ENCODE assay signal across 8 cellular contexts in genomic region chr17:78359216-78359935, GRCh38.
DNase-seq lines count a peak whose midpoint lies in the region; ATAC-seq and TF ChIP-seq lines count a peak whose summit lies in the region.

No MANE protein-coding gene starts in this region.

- peaks cover 5% of the 10 kb centered on the region; the same call in 1 of the 2 replicates for H3F3A ChIP-seq in Loucy (ENCODE audit: low read depth)

- no peak for TF ChIP-seq CTCF in GM12864 (IDR thresholded peaks at IDR 0.05; ENCODE audit: low read depth, low read length, missing control alignments)
- TF ChIP-seq CTCF in Loucy (conservative IDR thresholded peaks at IDR 0.05; ENCODE audit: low read length), result no peak

- peak; percentile 33 for ATAC-seq in stimulated activated effector memory CD8-positive, alpha-beta T cell treated with anti-CD3 and anti-CD28 coated beads, Interleukin-12 subunit alpha, Interleukin-12 subunit beta, amount 100 ng/mL, for 72 hours
- ATAC-seq in GM19328 (IDR thresholded peaks at IDR 0.05; ENCODE audit: unreplicated experiment) (no peak), GM18519 (IDR thresholded peaks at IDR 0.05; ENCODE audit: low FRiP score, unreplicated experiment) (no peak)

- H2AFZ ChIP-seq in Loucy (ENCODE audit: low read length), result peak overlapping the region; percentile 67; the same call in 1 of the 2 replicates

- H3K9me3 ChIP-seq in Loucy (ENCODE audit: insufficient read depth, low read depth, low read length), result no peaks in the 10 kb centered on the region

- H3K9me3 Mint-ChIP-seq in stimulated activated effector memory CD8-positive, alpha-beta T cell treated with anti-CD3 and anti-CD28 coated beads, Interleukin-12 subunit alpha, Interleukin-12 subunit beta, amount 100 ng/mL, for 72 hours, result no peaks in the 10 kb centered on the region

- peaks cover 9% of the 10 kb centered on the region for H3K27me3 ChIP-seq in Loucy (ENCODE audit: insufficient read depth, low read length, poor library complexity, severe bottlenecking)

- H3K9ac ChIP-seq in Loucy (ENCODE audit: low read depth, low read length, poor library complexity, severe bottlenecking), result no peak overlapping the region

- H4K20me1 ChIP-seq in Loucy (ENCODE audit: insufficient read depth, low read length, poor library complexity, severe bottlenecking), result no peaks in the 10 kb centered on the region

- peaks cover 28% of the 10 kb centered on the region for H3K4me1 ChIP-seq in Loucy (ENCODE audit: insufficient read depth, low read length, poor library complexity, severe bottlenecking)

- DNase-seq in GM12864 (ENCODE audit: low read depth) (no peak), astrocyte of the hippocampus (ENCODE audit: low read depth, low spot score) (peak; percentile 76), iris pigment epithelial cell (ENCODE audit: low read depth) (peak; percentile 54), AML-193 (lab: John Stamatoyannopoulos, UW) (no peak)
- peak in 1 of 2 donors; percentile 84 for DNase-seq in stimulated activated effector memory CD8-positive, alpha-beta T cell treated with anti-CD3 and anti-CD28 coated beads, Interleukin-12 subunit alpha, Interleukin-12 subunit beta, amount 100 ng/mL, for 72 hours (ENCODE audit: low spot score in 2 of 2)

- peak overlapping the region; percentile 98 for H3K4me2 ChIP-seq in Loucy (ENCODE audit: low read depth, low read length, poor library complexity, severe bottlenecking)

- peak overlapping the region; percentile 93 for H3K27ac Mint-ChIP-seq in stimulated activated effector memory CD8-positive, alpha-beta T cell treated with anti-CD3 and anti-CD28 coated beads, Interleukin-12 subunit alpha, Interleukin-12 subunit beta, amount 100 ng/mL, for 72 hours

- H3K4me3 ChIP-seq in GM12864 (ENCODE audit: low read depth, low read length), result peak overlapping the region; percentile 69
- H3K4me3 ChIP-seq in Loucy (ENCODE audit: low read length, poor library complexity, severe bottlenecking), result peak overlapping the region; percentile 80

- H3K36me3 ChIP-seq in Loucy (ENCODE audit: insufficient read depth, low read length), result no peaks in the 10 kb centered on the region

- H3K36me3 Mint-ChIP-seq in stimulated activated effector memory CD8-positive, alpha-beta T cell treated with anti-CD3 and anti-CD28 coated beads, Interleukin-12 subunit alpha, Interleukin-12 subunit beta, amount 100 ng/mL, for 72 hours, result peaks cover 55% of the 10 kb centered on the region

- peak overlapping the region; percentile 79 for H3K4me3 Mint-ChIP-seq in stimulated activated effector memory CD8-positive, alpha-beta T cell treated with anti-CD3 and anti-CD28 coated beads, Interleukin-12 subunit alpha, Interleukin-12 subunit beta, amount 100 ng/mL, for 72 hours

- H3K9me2 ChIP-seq in Loucy (replicated peaks; ENCODE audit: low read depth, low read length), result no peaks in the 10 kb centered on the region

- H3K79me2 ChIP-seq in Loucy (ENCODE audit: insufficient read depth, low read length), result no peaks in the 10 kb centered on the region

- H3K4me1 Mint-ChIP-seq in stimulated activated effector memory CD8-positive, alpha-beta T cell treated with anti-CD3 and anti-CD28 coated beads, Interleukin-12 subunit alpha, Interleukin-12 subunit beta, amount 100 ng/mL, for 72 hours, result peaks cover 56% of the 10 kb centered on the region

Comparison
In these comparisons a context has a peak if more than half of its experiments do, and no peak if none do; other contexts are left out.
1. DNase-seq: peak in astrocyte of the hippocampus (single experiment) and iris pigment epithelial cell (single experiment); none in GM12864 (single experiment) and AML-193 (0 of 2).